In genomic region chr5:90542827-90543519, GRCh38 we compare ENCODE assay signal across 27 cellular contexts.
"Had no signal": no experiment of that assay in that cellular context is flagged by ENCODE, and none has a peak within 500 bp of the region (broad histone marks: within the 10 kb centered on the region; RNA-seq: fewer than 3 reads in every experiment).

No MANE protein-coding gene starts in this region.

- H3K9me3 ChIP-seq: Peyer's patch had no signal

- ATAC-seq: activated CD4-positive, alpha-beta T cell treated with anti-CD3 and anti-CD28 coated beads for 36 hours; activated CD4-positive, CD25-positive, alpha-beta regulatory T cell treated with anti-CD3 and anti-CD28 coated beads, Interleukin-2, amount 50 U/mL, for 24 hours; activated CD8-positive, alpha-beta T cell treated with anti-CD3 and anti-CD28 coated beads, Interleukin-2, amount 10 ng/mL, durations not matched to agents 7 days and 5 days; activated naive CD8-positive, alpha-beta T cell treated with anti-CD3 and anti-CD28 coated beads, Interleukin-2, amount 50 U/mL, for 24 hours; PC-3; Right ventricle myocardium inferior had no signal

- H3K27ac ChIP-seq: Peyer's patch had no signal

- DNase-seq: activated CD4-positive, alpha-beta T cell treated with anti-CD3 and anti-CD28 coated beads for 36 hours; activated CD4-positive, alpha-beta T cell treated with anti-CD3 and anti-CD28 coated beads, Interleukin-2, amount 10 ng/mL, durations not matched to agents 7 days and 5 days; activated CD4-positive, alpha-beta T cell treated with anti-CD3 and anti-CD28 coated beads, Interleukin-2, amount 50 U/mL, for 48 hours; activated CD8-positive, alpha-beta T cell treated with anti-CD3 and anti-CD28 coated beads, Interleukin-2, amount 10 ng/mL, durations not matched to agents 7 days and 5 days; activated gamma-delta T cell; activated naive CD4-positive, alpha-beta T cell treated with anti-CD3 and anti-CD28 coated beads for 36 hours; activated naive CD8-positive, alpha-beta T cell treated with anti-CD3 and anti-CD28 coated beads, Interleukin-2, amount 50 U/mL, for 24 hours; activated T-cell treated with anti-CD3 and anti-CD28 coated beads, Interleukin-2, amount 50 U/mL, for 24 hours; anterior cingulate cortex; caudate nucleus; cerebellar nuclear complex; NCI-H1092 treated with DMSO at 0.1 percent for 48 hours; NCI-H1436; NCI-H1694; NCI-H1930; NCI-H2081 treated with DMSO at 0.1 percent for 48 hours; NCI-H226; NCI-H446 treated with DMSO at 0.1 percent for 48 hours; NCI-H524; PC-3; Peyer's patch; RPMI8226; SIG-M5; SW 1271; T1000 had no signal

- H3K4me1 ChIP-seq: Peyer's patch had no signal

- H3K27me3 ChIP-seq: Peyer's patch had no signal

- H3K36me3 ChIP-seq: Peyer's patch had no signal

- H3K4me3 ChIP-seq: Peyer's patch had no signal
